1 cellular context compared by ENCODE assay signal in genomic region chr7:139675127-139676110, GRCh38.
TF ChIP-seq lines count a peak whose summit lies in the region.

No MANE protein-coding gene starts in this region.

TF ChIP-seq in HepG2, 621 proteins besides CTCF, POLR2A, EP300 and RAD21 (continued from another document and continues in another):
- TF ChIP-seq BCL3 (CRISPR knock-in tag; IDR thresholded peaks at IDR 0.05) (0 out of 2 replicates have a peak, but pooled peaks have one; percentile 56), ZBTB10 (CRISPR knock-in tag; IDR thresholded peaks at IDR 0.05; ENCODE audit: borderline replicate concordance) (no peak), ZNF362 (CRISPR knock-in tag; IDR thresholded peaks at IDR 0.05; ENCODE audit: borderline replicate concordance) (no peak; the same call in 1 of the 2 replicates), AFF4 (CRISPR knock-in tag; IDR thresholded peaks at IDR 0.05) (no peak), WIZ (CRISPR knock-in tag; IDR thresholded peaks at IDR 0.05) (peak; percentile 88; the same call in 1 of the 2 replicates), PRDM15 (CRISPR knock-in tag; IDR thresholded peaks at IDR 0.05) (no peak), ZBTB7A (CRISPR knock-in tag; IDR thresholded peaks at IDR 0.05) (no peak), ZNF841 (CRISPR knock-in tag; IDR thresholded peaks at IDR 0.05; ENCODE audit: borderline replicate concordance) (no peak; the same call in 1 of the 2 replicates), BRCA1 (CRISPR knock-in tag; IDR thresholded peaks at IDR 0.05) (no peak), SNAI1 (CRISPR knock-in tag; IDR thresholded peaks at IDR 0.05; ENCODE audit: borderline replicate concordance) (no peak), LBX2 (CRISPR knock-in tag; IDR thresholded peaks at IDR 0.05; ENCODE audit: borderline replicate concordance) (no peak), DNMT3B (CRISPR knock-in tag; conservative IDR thresholded peaks at IDR 0.05) (peak; percentile 50; the same call in 1 of the 2 replicates), ZNF556 (CRISPR knock-in tag; IDR thresholded peaks at IDR 0.05; ENCODE audit: borderline replicate concordance) (no peak; the same call in 1 of the 2 replicates), TP53 (CRISPR knock-in tag; conservative IDR thresholded peaks at IDR 0.05) (peak; percentile 79), RAD51 (IDR thresholded peaks at IDR 0.05; ENCODE audit: borderline replicate concordance) (no peak), IKZF1 (IDR thresholded peaks at IDR 0.05) (no peak), ZNF343 (CRISPR knock-in tag; IDR thresholded peaks at IDR 0.05) (no peak), ARID5B (CRISPR knock-in tag; IDR thresholded peaks at IDR 0.05) (peak; percentile 98), HNF1B (CRISPR knock-in tag; IDR thresholded peaks at IDR 0.05) (peak; percentile 73), ZBTB26 (CRISPR knock-in tag; IDR thresholded peaks at IDR 0.05; ENCODE audit: borderline replicate concordance) (no peak), ATF1 (CRISPR knock-in tag; IDR thresholded peaks at IDR 0.05) (no peak), ZNF280D (CRISPR knock-in tag; IDR thresholded peaks at IDR 0.05) (no peak), HBP1 (CRISPR knock-in tag; IDR thresholded peaks at IDR 0.05; ENCODE audit: low read depth) (peak; percentile 76; the same call in 1 of the 2 replicates), ZNF879 (CRISPR knock-in tag; IDR thresholded peaks at IDR 0.05) (no peak), HDAC1 (CRISPR knock-in tag; IDR thresholded peaks at IDR 0.05) (peak; percentile 78), ZNF75D (CRISPR knock-in tag; IDR thresholded peaks at IDR 0.05; ENCODE audit: borderline replicate concordance) (no peak)
